In genomic region chr6:33430334-33430733, GRCh38 we compare ENCODE assay signal across 1 cellular context.
A peak's percentile ranks its signal among the peaks of the same experiment; 100 is the strongest.
TF ChIP-seq lines count a peak whose summit lies in the region.

No MANE protein-coding gene starts in this region.

TF ChIP-seq in HepG2, 621 proteins besides CTCF, POLR2A, EP300 and RAD21:
- TF ChIP-seq HMG20A (CRISPR knock-in tag; IDR thresholded peaks at IDR 0.05; ENCODE audit: borderline replicate concordance): peak; percentile 19; the same call in 1 of the 2 replicates
- TF ChIP-seq RARA (CRISPR knock-in tag; IDR thresholded peaks at IDR 0.05): peak; percentile 33; the same call in 1 of the 2 replicates
- TF ChIP-seq HNF4G (IDR thresholded peaks at IDR 0.05; ENCODE audit: borderline replicate concordance, low read depth, low read length): peak; percentile 52; the same call in 1 of the 2 replicates
- no peak for TF ChIP-seq HNF4G (CRISPR knock-in tag; IDR thresholded peaks at IDR 0.05; ENCODE audit: borderline replicate concordance, low read depth)
- peak; percentile 26 for TF ChIP-seq TEAD3 (CRISPR knock-in tag; optimal IDR thresholded peaks at IDR 0.05; ENCODE audit: borderline replicate concordance)
- no peak for TF ChIP-seq ZNF839 (CRISPR knock-in tag; IDR thresholded peaks at IDR 0.05; ENCODE audit: borderline replicate concordance)
- no peak for TF ChIP-seq ZNF788 (CRISPR knock-in tag; IDR thresholded peaks at IDR 0.05; ENCODE audit: borderline replicate concordance)
- TF ChIP-seq SNAPC5 (CRISPR knock-in tag; IDR thresholded peaks at IDR 0.05; ENCODE audit: borderline replicate concordance): no peak
- peak; percentile 44 for TF ChIP-seq SALL1 (CRISPR knock-in tag; IDR thresholded peaks at IDR 0.05)
- peak; percentile 69 for TF ChIP-seq HNF4A (CRISPR knock-in tag; IDR thresholded peaks at IDR 0.05)
- no peak for TF ChIP-seq ZNF329 (CRISPR knock-in tag; IDR thresholded peaks at IDR 0.05; ENCODE audit: low read depth)
- TF ChIP-seq SAP130 (CRISPR knock-in tag; IDR thresholded peaks at IDR 0.05; ENCODE audit: low read depth): no peak
- peak; percentile 71 for TF ChIP-seq ZNF652 (CRISPR knock-in tag; IDR thresholded peaks at IDR 0.05; ENCODE audit: borderline replicate concordance, low read depth)
- TF ChIP-seq PAXIP1 (CRISPR knock-in tag; conservative IDR thresholded peaks at IDR 0.05): 0 out of 2 replicates have a peak, but pooled peaks have one; percentile 22
- 0 out of 2 replicates have a peak, but pooled peaks have one; percentile 26 for TF ChIP-seq ZFP90 (CRISPR knock-in tag; IDR thresholded peaks at IDR 0.05; ENCODE audit: borderline replicate concordance)
- no peak for TF ChIP-seq SAFB2 (CRISPR knock-in tag; IDR thresholded peaks at IDR 0.05; ENCODE audit: borderline replicate concordance, low read depth)
- TF ChIP-seq DZIP1 (CRISPR knock-in tag; IDR thresholded peaks at IDR 0.05): no peak
- TF ChIP-seq ZNF362 (CRISPR knock-in tag; IDR thresholded peaks at IDR 0.05; ENCODE audit: borderline replicate concordance): no peak
- peak in 1 of 2 experiments; percentile 41; a peak in 1 of 4 replicates for TF ChIP-seq NR2F1 (CRISPR knock-in tag; IDR thresholded peaks at IDR 0.05)
- TF ChIP-seq MED13 (CRISPR knock-in tag; IDR thresholded peaks at IDR 0.05): no peak
- TF ChIP-seq ETS1 (CRISPR knock-in tag; IDR thresholded peaks at IDR 0.05): no peak
- peak; percentile 85 for TF ChIP-seq CEBPB (IDR thresholded peaks at IDR 0.05; ENCODE audit: borderline replicate concordance, low read depth, low read length)
- no peak for TF ChIP-seq CBFB (CRISPR knock-in tag; IDR thresholded peaks at IDR 0.05)
- 0 out of 2 replicates have a peak, but pooled peaks have one; percentile 31 for TF ChIP-seq CCDC6 (CRISPR knock-in tag; IDR thresholded peaks at IDR 0.05)
- TF ChIP-seq HDAC6 (IDR thresholded peaks at IDR 0.05; ENCODE audit: low read depth, low read length): no peak
- no peak for TF ChIP-seq SIN3A (IDR thresholded peaks at IDR 0.05; ENCODE audit: borderline replicate concordance, low read depth, low read length)
- TF ChIP-seq RFXANK (CRISPR knock-in tag; IDR thresholded peaks at IDR 0.05): no peak
- TF ChIP-seq CEBPG (CRISPR knock-in tag; IDR thresholded peaks at IDR 0.05): peak; percentile 65
- TF ChIP-seq ATF3 (CRISPR knock-in tag; IDR thresholded peaks at IDR 0.05): no peak
